In genomic region chr7:101395376-101395775, GRCh38 we compare ENCODE assay signal across 31 cellular contexts. TPM values are rescaled to one million over a fixed set of nuclear protein-coding genes. Genes with fewer than 3 reads are reported as not detected.
DNase-seq lines count a peak whose midpoint lies in the region; ATAC-seq and TF ChIP-seq lines count a peak whose summit lies in the region.
"Had no signal": no experiment of that assay in that cellular context is flagged by ENCODE, and none has a peak within 500 bp of the region (broad histone marks: within the 10 kb centered on the region; RNA-seq: fewer than 3 reads in every experiment).

No MANE protein-coding gene starts in this region.

- H3K27me3 Mint-ChIP-seq in endodermal cell (ENCODE audit: insufficient read depth) = no peaks in the 10 kb centered on the region
- H3K27me3 Mint-ChIP-seq: activated naive CD8-positive, alpha-beta T cell treated with anti-CD3 and anti-CD28 coated beads for 36 hours had no signal

- CTCF ChIA-PET in HEK293 (lab: Yijun Ruan, JAX) = interaction anchor here (1.0 to 1.6 kb wide), 2 partner anchors 16 to 143 kb away, joined by 3 read pairs; no protein-coding TSS in a partner anchor

- H3K4me1 Mint-ChIP-seq in endodermal cell = peaks cover 24% of the 10 kb centered on the region

- intact Hi-C loops in head of caudate nucleus (cut with DNase I) = no loop called here

- H3K4me3 Mint-ChIP-seq in endodermal cell = no peak overlapping the region
- H3K4me3 Mint-ChIP-seq: activated B cell treated with CpG ODN at 0.5 μM for 24 hours; activated CD4-positive, alpha-beta T cell treated with anti-CD3 and anti-CD28 coated beads, Interleukin-2, amount 10 ng/mL, durations not matched to agents 7 days and 5 days; activated naive CD8-positive, alpha-beta T cell treated with anti-CD3 and anti-CD28 coated beads for 36 hours; activated T-cell treated with anti-CD3 and anti-CD28 coated beads, Interleukin-2, amount 50 U/mL, for 24 hours had no signal

- no peaks in the 10 kb centered on the region for H3K79me2 ChIP-seq in smooth muscle cell (ENCODE audit: low read depth)

- no peak for ATAC-seq in HG03439 (IDR thresholded peaks at IDR 0.05; ENCODE audit: unreplicated experiment)
- ATAC-seq: HepG2; left ventricle myocardium superior; naive thymus-derived CD4-positive, alpha-beta T cell; psoas muscle; sciatic nerve had no signal

- TF ChIP-seq CTCF in HEK293 (tag by site-specific recombination; IDR thresholded peaks at IDR 0.05) = no peak
- no peak for TF ChIP-seq CTCF in endodermal cell (conservative IDR thresholded peaks at IDR 0.05)
- no peak for TF ChIP-seq CTCF in smooth muscle cell (IDR thresholded peaks at IDR 0.05; ENCODE audit: borderline replicate concordance, insufficient read depth, poor library complexity, severe bottlenecking)

- no peaks in the 10 kb centered on the region for H3F3A ChIP-seq in smooth muscle cell (ENCODE audit: low read depth)

- H3K4me3 ChIP-seq in HEK293 (ENCODE audit: low read depth, low read length) = no peak overlapping the region
- H3K4me3 ChIP-seq in endodermal cell (ENCODE audit: low read length) = no peak overlapping the region
- H3K4me3 ChIP-seq in smooth muscle cell = no peak overlapping the region
- H3K4me3 ChIP-seq: psoas muscle, tibial nerve had no signal

- H3K9ac ChIP-seq in endodermal cell (ENCODE audit: extremely low read depth, low read length, poor library complexity, severe bottlenecking) (no peak overlapping the region), smooth muscle cell (ENCODE audit: low read depth) (no peak overlapping the region)

- H3K9me3 Mint-ChIP-seq in endodermal cell = peaks cover 3% of the 10 kb centered on the region
- H3K9me3 Mint-ChIP-seq: activated B cell treated with CpG ODN at 0.5 μM for 24 hours; activated CD4-positive, alpha-beta T cell treated with anti-CD3 and anti-CD28 coated beads, Interleukin-2, amount 10 ng/mL, durations not matched to agents 7 days and 5 days; activated T-cell treated with anti-CD3 and anti-CD28 coated beads, Interleukin-2, amount 50 U/mL, for 24 hours had no signal

- H3K27ac ChIP-seq in HEK293 (ENCODE audit: extremely low read depth, low read depth, low read length) (no peak overlapping the region), endodermal cell (ENCODE audit: low read depth, low read length) (peak overlapping the region; percentile 12), smooth muscle cell (ENCODE audit: low read depth) (no peak overlapping the region)
- H3K27ac ChIP-seq: psoas muscle, tibial nerve had no signal

- H3K4me1 ChIP-seq in HEK293 (ENCODE audit: control insufficient read depth, insufficient read depth, low read length) = no peaks in the 10 kb centered on the region
- H3K4me1 ChIP-seq in endodermal cell (ENCODE audit: control insufficient read depth, insufficient read depth, low read length) = no peaks in the 10 kb centered on the region
- H3K4me1 ChIP-seq in smooth muscle cell (ENCODE audit: low read depth) = peaks cover 24% of the 10 kb centered on the region
- H3K4me1 ChIP-seq: psoas muscle had no signal

- POLR2A ChIA-PET in HEK293 (lab: Yijun Ruan, JAX) = no interaction called here

- no peaks in the 10 kb centered on the region for H3K9me3 ChIP-seq in HEK293 (ENCODE audit: control insufficient read depth, insufficient read depth, low read depth, low read length)
- H3K9me3 ChIP-seq in endodermal cell (ENCODE audit: control insufficient read depth, low read length) = no peaks in the 10 kb centered on the region
- no peaks in the 10 kb centered on the region for H3K9me3 ChIP-seq in smooth muscle cell (replicated peaks; ENCODE audit: low read depth)
- H3K9me3 ChIP-seq: psoas muscle, tibial nerve had no signal

- no peaks in the 10 kb centered on the region for H3K27me3 ChIP-seq in endodermal cell (ENCODE audit: control insufficient read depth, insufficient read depth, low read length, poor library complexity, severe bottlenecking)
- no peaks in the 10 kb centered on the region for H3K27me3 ChIP-seq in smooth muscle cell (ENCODE audit: low read depth)

- H3K27ac Mint-ChIP-seq in endodermal cell = peak overlapping the region; percentile 76
- H3K27ac Mint-ChIP-seq: activated B cell treated with CpG ODN at 0.5 μM for 24 hours; activated CD4-positive, alpha-beta T cell treated with anti-CD3 and anti-CD28 coated beads, Interleukin-2, amount 10 ng/mL, durations not matched to agents 7 days and 5 days; activated naive CD8-positive, alpha-beta T cell treated with anti-CD3 and anti-CD28 coated beads for 36 hours; activated T-cell treated with anti-CD3 and anti-CD28 coated beads, Interleukin-2, amount 50 U/mL, for 24 hours had no signal

- 62 to 73% methylated on average over 4 to 7 of the region's 7 CpGs for WGBS in endodermal cell (ENCODE audit: insufficient coverage in 1 of 2, insufficient read length in 1 of 2), 2 experiments
- WGBS in smooth muscle cell (ENCODE audit: low lambda C conversion rate) = 44% methylated on average over 7 of the region's 7 CpGs

- H3K36me3 Mint-ChIP-seq in endodermal cell (ENCODE audit: low read depth) = peaks cover 2% of the 10 kb centered on the region
- H3K36me3 Mint-ChIP-seq: activated naive CD8-positive, alpha-beta T cell treated with anti-CD3 and anti-CD28 coated beads for 36 hours; naive thymus-derived CD4-positive, alpha-beta T cell had no signal

- no peak overlapping the region for H2AFZ ChIP-seq in smooth muscle cell (ENCODE audit: low read depth)

- peak overlapping the region; percentile 9 for H3K4me2 ChIP-seq in smooth muscle cell

- H3K36me3 ChIP-seq in HEK293 (ENCODE audit: control insufficient read depth in 2 of 2, insufficient read depth in 1 of 2, low read length in 2 of 2) = no peaks in the 10 kb centered on the region
- no peaks in the 10 kb centered on the region for H3K36me3 ChIP-seq in endodermal cell (ENCODE audit: control insufficient read depth, insufficient read depth, low read length)
- H3K36me3 ChIP-seq in smooth muscle cell (ENCODE audit: low read depth) = no peaks in the 10 kb centered on the region
- H3K36me3 ChIP-seq: tibial nerve had no signal

- H4K20me1 ChIP-seq in smooth muscle cell (ENCODE audit: low read depth) = no peaks in the 10 kb centered on the region

- DNase-seq in RPMI7951 (ENCODE audit: low read depth) (peak; percentile 81), endodermal cell (peak; percentile 60), smooth muscle cell (lab: John Stamatoyannopoulos, UW; ENCODE audit: unreplicated experiment) (no peak), head of caudate nucleus (no peak), GM19238 (ENCODE audit: insufficient read length, low spot score) (no peak)
- DNase-seq: activated B cell treated with CpG ODN at 0.5 μM for 24 hours; activated CD4-positive, alpha-beta T cell treated with anti-CD3 and anti-CD28 coated beads, Interleukin-2, amount 10 ng/mL, durations not matched to agents 7 days and 5 days; activated gamma-delta T cell; activated naive CD8-positive, alpha-beta T cell treated with anti-CD3 and anti-CD28 coated beads for 36 hours; activated T-cell treated with anti-CD3 and anti-CD28 coated beads, Interleukin-2, amount 50 U/mL, for 24 hours; aorta; cortex of kidney; Karpas-422; left ventricle myocardium superior; MV-4-11; naive thymus-derived CD4-positive, alpha-beta T cell; NCI-H146; NCI-H345; NCI-H748 treated with DMSO at 0.1 percent for 48 hours; psoas muscle; stimulated activated CD4-positive, alpha-beta T cell treated with anti-CD3 and anti-CD28 coated beads, Interleukin-12 subunit alpha, Interleukin-12 subunit beta, amount 100 ng/mL, for 4 hours; stimulated activated CD4-positive, alpha-beta T cell treated with anti-CD3 and anti-CD28 coated beads, Interleukin-2, amount 100 ng/mL, for 48 hours; T-helper 1 cell had no signal

TF ChIP-seq in HEK293, 187 proteins besides CTCF, POLR2A, EP300 and RAD21:
- TF ChIP-seq ZIC2 (tag by site-specific recombination; IDR thresholded peaks at IDR 0.05) (peak; percentile 59; the same call in 1 of the 2 replicates), ZNF311 (tag by site-specific recombination; IDR thresholded peaks at IDR 0.05; ENCODE audit: borderline replicate concordance) (no peak), ZNF18 (tag by site-specific recombination; IDR thresholded peaks at IDR 0.05) (peak; percentile 80), ZNF626 (tag by site-specific recombination; IDR thresholded peaks at IDR 0.05) (no peak)

RNA-seq across cellular contexts. Expression of gene COL26A1, which starts 32.7 kb away (rescaled TPM):
- 0.29 and 0.60 TPM in 2 replicates for total RNA-seq in RPMI7951 (2014; rRNA removed; shearing (Covaris generic))
- 10 to 100 TPM; 41.2 to 47.0 TPM for total RNA-seq in endodermal cell
- 44.3 TPM for polyA plus RNA-seq in endodermal cell (2013, experiment 1 of 2)
- 44.8 TPM for polyA plus RNA-seq in endodermal cell (2013, experiment 2 of 2)
- total RNA-seq in smooth muscle cell = 4.9 and 6.1 TPM in 2 replicates
- 7.4 and 13.2 TPM in 2 replicates for polyA plus RNA-seq in smooth muscle cell
- total RNA-seq: activated B cell treated with CpG ODN at 0.5 μM for 24 hours; activated CD4-positive, alpha-beta T cell treated with anti-CD3 and anti-CD28 coated beads, Interleukin-2, amount 10 ng/mL, durations not matched to agents 7 days and 5 days; activated naive CD8-positive, alpha-beta T cell treated with anti-CD3 and anti-CD28 coated beads for 36 hours; aorta; cardiac septum; H4; left ventricle myocardium superior; psoas muscle had no signal
- polyA plus RNA-seq: aorta; esophagus; naive thymus-derived CD4-positive, alpha-beta T cell had no signal

Comparison
In these comparisons a context has a peak if more than half of its experiments do, and no peak if none do; other contexts are left out.
1. DNase-seq: peak in RPMI7951 (single experiment) and endodermal cell (single experiment); none in smooth muscle cell (single experiment), head of caudate nucleus (0 of 42) and GM19238 (single experiment).